In genomic region chr5:172007153-172007794, GRCh38 we compare ENCODE assay signal across 8 cellular contexts. TPM values are rescaled to one million over a fixed set of nuclear protein-coding genes. Genes with fewer than 3 reads are reported as not detected.
A peak's percentile ranks its signal among the peaks of the same experiment; 100 is the strongest.
DNase-seq lines count a peak whose midpoint lies in the region; TF ChIP-seq lines count a peak whose summit lies in the region.

No MANE protein-coding gene starts in this region.

- H4K20me1 ChIP-seq in OCI-LY7 (ENCODE audit: insufficient read depth, low read length) = peaks cover 19% of the 10 kb centered on the region; the same call in 1 of the 2 replicates

- 7 to 10% methylated on average over 17 to 22 of the region's 24 CpGs for WGBS in mesodermal cell (ENCODE audit: insufficient coverage in 2 of 2), 2 experiments
- under 1% methylated on average over 24 of the region's 24 CpGs for WGBS in urinary bladder

- no peaks in the 10 kb centered on the region for H3K9me3 ChIP-seq in OCI-LY7 (ENCODE audit: low read length)
- no peaks in the 10 kb centered on the region for H3K9me3 ChIP-seq in colonic mucosa
- H3K9me3 ChIP-seq in mesodermal cell (ENCODE audit: control insufficient read depth, low read length) = no peaks in the 10 kb centered on the region

- TF ChIP-seq CTCF in OCI-LY7 (conservative IDR thresholded peaks at IDR 0.05; ENCODE audit: low read length) = no peak
- TF ChIP-seq CTCF in colonic mucosa (IDR thresholded peaks at IDR 0.05) = no peak

- H3K27ac ChIP-seq in OCI-LY7 (ENCODE audit: low read depth, low read length, poor library complexity, severe bottlenecking) = peak overlapping the region; percentile 69
- peak overlapping the region; percentile 97 for H3K27ac ChIP-seq in colonic mucosa
- H3K27ac ChIP-seq in mesodermal cell (ENCODE audit: low read depth, low read length, severe bottlenecking) = peak overlapping the region; percentile 88
- H3K27ac ChIP-seq in urinary bladder (ENCODE audit: low read depth) = peak overlapping the region; percentile 96

- peaks cover 42% of the 10 kb centered on the region for H3K79me2 ChIP-seq in OCI-LY7 (ENCODE audit: insufficient read depth, low read depth, low read length)

- POLR2A ChIA-PET in OCI-LY7 (lab: Charles Lee) = interaction anchor here (0.6 to 4.4 kb wide), 28 partner anchors 9 to 764 kb away, joined by 3 to 17 read pairs (median 4); partner anchors contain the start of genes DUSP1 and STK10

- peak overlapping the region; percentile 97 for H3K4me2 ChIP-seq in OCI-LY7 (ENCODE audit: low read length)

- H3K9me2 ChIP-seq in OCI-LY7 (ENCODE audit: insufficient read depth, low read length) = no peaks in the 10 kb centered on the region

- H3K4me1 ChIP-seq in OCI-LY7 (ENCODE audit: insufficient read depth, low read length, poor library complexity, severe bottlenecking) (peaks cover 35% of the 10 kb centered on the region), colonic mucosa (peaks cover 20% of the 10 kb centered on the region), mesodermal cell (ENCODE audit: control insufficient read depth, insufficient read depth, low read length, poor library complexity, severe bottlenecking) (peaks cover 5% of the 10 kb centered on the region), urinary bladder (ENCODE audit: insufficient read depth) (no peaks in the 10 kb centered on the region)

- H2AFZ ChIP-seq in OCI-LY7 (ENCODE audit: low read length) = peak overlapping the region; percentile 85

- no peaks in the 10 kb centered on the region for H3K27me3 ChIP-seq in colonic mucosa

- DNase-seq in activated CD8-positive, alpha-beta memory T cell treated with anti-CD3 and anti-CD28 coated beads, Interleukin-2, amount 50 U/mL, for 4 hours = peak; percentile 20
- no peak for DNase-seq in activated CD8-positive, alpha-beta memory T cell treated with anti-CD3 and anti-CD28 coated beads for 24 hours
- peak; percentile 52 for DNase-seq in OCI-LY7 (ENCODE audit: low spot score)
- DNase-seq in colonic mucosa = peak; percentile 32
- no peak for DNase-seq in NCI-H128 (lab: John Stamatoyannopoulos, UW; ENCODE audit: unreplicated experiment)
- no peak for DNase-seq in OCI-M2 (lab: John Stamatoyannopoulos, UW; ENCODE audit: unreplicated experiment)

- H3K9ac ChIP-seq in colonic mucosa (ENCODE audit: low read depth in 2 of 2, low read length in 2 of 2) = peak overlapping the region; percentile 81 to 96

- no peaks in the 10 kb centered on the region for H3K36me3 ChIP-seq in OCI-LY7 (ENCODE audit: insufficient read depth, low read length)
- H3K36me3 ChIP-seq in colonic mucosa = no peaks in the 10 kb centered on the region
- no peaks in the 10 kb centered on the region for H3K36me3 ChIP-seq in mesodermal cell (ENCODE audit: control insufficient read depth, insufficient read depth, low read length)
- no peaks in the 10 kb centered on the region for H3K36me3 ChIP-seq in urinary bladder (ENCODE audit: insufficient read depth)

- CTCF ChIA-PET in OCI-LY7 (lab: Charles Lee; ENCODE audit: unreplicated experiment) = interaction anchor here (0.6 to 1.8 kb wide), 5 partner anchors 95 to 444 kb away, joined by 3 to 7 read pairs (median 4); no protein-coding TSS in a partner anchor

- intact Hi-C loops in OCI-LY7 (cut with micrococcal nuclease; ENCODE audit: unreplicated experiment) = loop anchor here (5.0 kb wide), 4 partner anchors 75 to 620 kb away; partner anchors contain the start of genes NPM1, STK10 and UBTD2
- intact Hi-C loops in colonic mucosa (cut with DNase I) = no loop called here

- H3K4me3 ChIP-seq in OCI-LY7 (ENCODE audit: low read depth, low read length, poor library complexity, severe bottlenecking) = peak overlapping the region; percentile 95
- peak overlapping the region; percentile 94 for H3K4me3 ChIP-seq in colonic mucosa
- peak overlapping the region; percentile 95 for H3K4me3 ChIP-seq in mesodermal cell (ENCODE audit: extremely low read depth, insufficient read depth, low read length, poor library complexity, severe bottlenecking)
- H3K4me3 ChIP-seq in urinary bladder (ENCODE audit: low read depth, low read length) = peak overlapping the region; percentile 84

- BruUV-seq in OCI-LY7 (replicated peaks; lab: Mats Ljungman, UMichigan) = TSS peak; percentile 94

RNA-seq across cellular contexts. Expression of gene FBXW11, which starts 0.8 kb away (rescaled TPM):
- total RNA-seq in OCI-LY7 (2014; rRNA removed; shearing (Covaris generic)) = 33.0 and 40.9 TPM in 2 replicates
- total RNA-seq in OCI-LY7 (2022) = 46.6 and 51.5 TPM in 2 replicates
- 10 to 100 TPM; 25.9 to 35.5 TPM for total RNA-seq in colonic mucosa
- 45.6 TPM for polyA plus RNA-seq in mesodermal cell (2013, experiment 1 of 2)
- polyA plus RNA-seq in mesodermal cell (2013, experiment 2 of 2) = 42.0 TPM
- 81.3 TPM for total RNA-seq in urinary bladder
- polyA plus RNA-seq in urinary bladder = 28.3 TPM

Comparison
In these comparisons a context has a peak if more than half of its experiments do, and no peak if none do; other contexts are left out.
1. DNase-seq: peak in activated CD8-positive, alpha-beta memory T cell treated with anti-CD3 and anti-CD28 coated beads, Interleukin-2, amount 50 U/mL, for 4 hours (single experiment), OCI-LY7 (single experiment) and colonic mucosa (single experiment); none in activated CD8-positive, alpha-beta memory T cell treated with anti-CD3 and anti-CD28 coated beads for 24 hours (single experiment), NCI-H128 (single experiment) and OCI-M2 (single experiment).
2. Peak in every context shown above with its lines, with median percentiles within 50 percentile points of each other: H3K27ac ChIP-seq and H3K4me3 ChIP-seq.